14 cellular contexts compared by ENCODE assay signal in the genomic region with DNA sequence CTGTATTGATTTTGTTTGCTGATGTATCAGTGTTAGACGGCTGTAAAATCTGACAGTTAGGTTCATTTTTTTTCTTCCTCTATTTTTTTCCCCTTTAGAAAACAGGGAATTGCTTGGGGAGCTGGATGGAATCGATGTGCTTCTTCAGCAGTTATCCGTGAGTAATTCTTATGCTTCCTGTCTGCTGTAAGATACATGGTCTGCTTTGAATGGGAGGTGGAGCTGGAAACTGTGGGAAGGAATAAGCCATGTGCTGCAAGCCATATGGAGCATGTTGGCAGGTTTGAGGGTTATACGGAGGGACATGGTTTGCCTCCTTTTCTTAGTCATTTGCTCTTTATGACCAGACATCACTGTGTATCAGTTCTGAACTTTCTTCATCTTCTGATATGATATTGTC.
DNase-seq lines count a peak whose midpoint lies in the region; ATAC-seq and TF ChIP-seq lines count a peak whose summit lies in the region.
"Had no signal": no experiment of that assay in that cellular context is flagged by ENCODE, and none has a peak within 500 bp of the region (broad histone marks: within the 10 kb centered on the region; RNA-seq: fewer than 3 reads in every experiment).

No MANE protein-coding gene starts in this region.

- H3K4me3 Mint-ChIP-seq in chondrocyte (ENCODE audit: unreplicated experiment), result no peak overlapping the region
- H3K4me3 Mint-ChIP-seq in stimulated activated memory B cell treated with anti-CD40 and anti-IgM and Interleukin-4, amounts not matched to agents 10 μg/mL and 1 μg/mL and 100 μg/mL, for 72 hours, result no peak overlapping the region
- H3K4me3 Mint-ChIP-seq in natural killer cell treated with Interleukin-12 subunit alpha and Interleukin-12 subunit beta and Interleukin-15 and Interleukin-18, amount 100 ng/mL, for 72 hours, result no peak overlapping the region
- H3K4me3 Mint-ChIP-seq: T-cell had no signal

- peak; percentile 75 for DNase-seq in G401 (ENCODE audit: low spot score)
- DNase-seq in NCI-H446 (lab: John Stamatoyannopoulos, UW), result peak; percentile 64 to 65
- no peak for DNase-seq in chondrocyte (ENCODE audit: low spot score)
- no peak for DNase-seq in effector CD8-positive, alpha-beta T cell (lab: John Stamatoyannopoulos, UW)
- DNase-seq in natural killer cell treated with Interleukin-12 subunit alpha and Interleukin-12 subunit beta and Interleukin-15 and Interleukin-18, amount 100 ng/mL, for 72 hours (ENCODE audit: low spot score), result no peak
- no peak for DNase-seq in ascending aorta (ENCODE audit: low spot score in 2 of 2)
- DNase-seq: activated gamma-delta T cell; adrenal gland; effector CD4-positive, alpha-beta T cell; NCI-H187 treated with DMSO at 0.1 percent for 48 hours; T-cell had no signal

- in situ Hi-C loops in G401 (cut with HindIII; ENCODE audit: low sequenced_read_pairs), result no loop called here

- no peak overlapping the region for H3K27ac ChIP-seq in ascending aorta
- H3K27ac ChIP-seq: adrenal gland, right atrium auricular region had no signal

- no peaks in the 10 kb centered on the region for H3K4me1 ChIP-seq in ascending aorta
- H3K4me1 ChIP-seq: adrenal gland had no signal

- H3K27ac Mint-ChIP-seq in chondrocyte (ENCODE audit: unreplicated experiment), result peak overlapping the region; percentile 39
- peak overlapping the region; percentile 59 for H3K27ac Mint-ChIP-seq in stimulated activated memory B cell treated with anti-CD40 and anti-IgM and Interleukin-4, amounts not matched to agents 10 μg/mL and 1 μg/mL and 100 μg/mL, for 72 hours
- H3K27ac Mint-ChIP-seq in natural killer cell treated with Interleukin-12 subunit alpha and Interleukin-12 subunit beta and Interleukin-15 and Interleukin-18, amount 100 ng/mL, for 72 hours, result no peak overlapping the region
- H3K27ac Mint-ChIP-seq: T-cell had no signal

- peaks cover 8% of the 10 kb centered on the region for H3K36me3 Mint-ChIP-seq in chondrocyte (ENCODE audit: low read depth)
- peaks cover 56% of the 10 kb centered on the region for H3K36me3 Mint-ChIP-seq in stimulated activated memory B cell treated with anti-CD40 and anti-IgM and Interleukin-4, amounts not matched to agents 10 μg/mL and 1 μg/mL and 100 μg/mL, for 72 hours
- peaks cover 11% of the 10 kb centered on the region for H3K36me3 Mint-ChIP-seq in natural killer cell treated with Interleukin-12 subunit alpha and Interleukin-12 subunit beta and Interleukin-15 and Interleukin-18, amount 100 ng/mL, for 72 hours

- H3K4me1 Mint-ChIP-seq in chondrocyte (ENCODE audit: low read depth), result peaks cover 14% of the 10 kb centered on the region
- H3K4me1 Mint-ChIP-seq in stimulated activated memory B cell treated with anti-CD40 and anti-IgM and Interleukin-4, amounts not matched to agents 10 μg/mL and 1 μg/mL and 100 μg/mL, for 72 hours, result peaks cover 50% of the 10 kb centered on the region
- peaks cover 6 to 16% of the 10 kb centered on the region in 2 donors for H3K4me1 Mint-ChIP-seq in natural killer cell treated with Interleukin-12 subunit alpha and Interleukin-12 subunit beta and Interleukin-15 and Interleukin-18, amount 100 ng/mL, for 72 hours (ENCODE audit: low read depth in 2 of 2)

- intact Hi-C loops in ascending aorta (cut with DNase I), result no loop called here

- no peaks in the 10 kb centered on the region for H3K27me3 Mint-ChIP-seq in chondrocyte (ENCODE audit: low read depth)
- no peaks in the 10 kb centered on the region for H3K27me3 Mint-ChIP-seq in stimulated activated memory B cell treated with anti-CD40 and anti-IgM and Interleukin-4, amounts not matched to agents 10 μg/mL and 1 μg/mL and 100 μg/mL, for 72 hours
- H3K27me3 Mint-ChIP-seq in natural killer cell treated with Interleukin-12 subunit alpha and Interleukin-12 subunit beta and Interleukin-15 and Interleukin-18, amount 100 ng/mL, for 72 hours, result no peaks in the 10 kb centered on the region
- H3K27me3 Mint-ChIP-seq: T-cell had no signal

- no peaks in the 10 kb centered on the region for H3K9me3 ChIP-seq in ascending aorta
- H3K9me3 ChIP-seq: adrenal gland, right atrium auricular region had no signal

- peaks cover 0 to 12% of the 10 kb centered on the region in 2 donors for H3K36me3 ChIP-seq in ascending aorta
- H3K36me3 ChIP-seq: adrenal gland had no signal

- TF ChIP-seq CTCF in chondrocyte (IDR thresholded peaks at IDR 0.05) (no peak), ascending aorta (IDR thresholded peaks at IDR 0.05) (no peak)

- H3K4me3 ChIP-seq in ascending aorta, result no peak overlapping the region
- H3K4me3 ChIP-seq: adrenal gland, right atrium auricular region had no signal

- H3K9me3 Mint-ChIP-seq in chondrocyte (ENCODE audit: low read depth), result no peaks in the 10 kb centered on the region
- H3K9me3 Mint-ChIP-seq in stimulated activated memory B cell treated with anti-CD40 and anti-IgM and Interleukin-4, amounts not matched to agents 10 μg/mL and 1 μg/mL and 100 μg/mL, for 72 hours, result no peaks in the 10 kb centered on the region
- no peaks in the 10 kb centered on the region for H3K9me3 Mint-ChIP-seq in natural killer cell treated with Interleukin-12 subunit alpha and Interleukin-12 subunit beta and Interleukin-15 and Interleukin-18, amount 100 ng/mL, for 72 hours
- H3K9me3 Mint-ChIP-seq: T-cell had no signal

- no peaks in the 10 kb centered on the region for H3K27me3 ChIP-seq in ascending aorta
- H3K27me3 ChIP-seq: adrenal gland, right atrium auricular region had no signal

- no peak for ATAC-seq in stimulated activated memory B cell treated with anti-CD40 and anti-IgM and Interleukin-4, amounts not matched to agents 10 μg/mL and 1 μg/mL and 100 μg/mL, for 72 hours
- no peak for ATAC-seq in natural killer cell treated with Interleukin-12 subunit alpha and Interleukin-12 subunit beta and Interleukin-15 and Interleukin-18, amount 100 ng/mL, for 72 hours
- ATAC-seq: Right ventricle myocardium inferior, T-cell had no signal

Comparison
In these comparisons a context has a peak if more than half of its experiments do, and no peak if none do; other contexts are left out.
1. DNase-seq: peak in G401 (single experiment) and NCI-H446 (2 of 2); none in chondrocyte (single experiment), effector CD8-positive, alpha-beta T cell (single experiment), natural killer cell treated with Interleukin-12 subunit alpha and Interleukin-12 subunit beta and Interleukin-15 and Interleukin-18, amount 100 ng/mL, for 72 hours (single experiment) and ascending aorta (0 of 2).
2. H3K27ac Mint-ChIP-seq: peak in chondrocyte (single experiment) and stimulated activated memory B cell treated with anti-CD40 and anti-IgM and Interleukin-4, amounts not matched to agents 10 μg/mL and 1 μg/mL and 100 μg/mL, for 72 hours (single experiment); none in natural killer cell treated with Interleukin-12 subunit alpha and Interleukin-12 subunit beta and Interleukin-15 and Interleukin-18, amount 100 ng/mL, for 72 hours (0 of 2).